8 cellular contexts compared by ENCODE assay signal in genomic region chr22:23716811-23717801, GRCh38. TPM values are rescaled to one million over a fixed set of nuclear protein-coding genes. Genes with fewer than 3 reads are reported as not detected.
A peak's percentile ranks its signal among the peaks of the same experiment; 100 is the strongest.
DNase-seq lines count a peak whose midpoint lies in the region; ATAC-seq and TF ChIP-seq lines count a peak whose summit lies in the region.

No MANE protein-coding gene starts in this region.

- peak overlapping the region; percentile 78 for H3K4me3 Mint-ChIP-seq in GM23338
- H3K4me3 Mint-ChIP-seq in activated naive CD8-positive, alpha-beta T cell treated with anti-CD3 and anti-CD28 coated beads for 36 hours: peak overlapping the region; percentile 78
- H3K4me3 Mint-ChIP-seq in glutamatergic neuron (ENCODE audit: unreplicated experiment): peak overlapping the region; percentile 74

- H3K4me3 ChIP-seq in GM23338 (peak overlapping the region; percentile 92), testis (peak overlapping the region; percentile 76 to 77)

- H3F3A ChIP-seq in GM23338 (replicated peaks; ENCODE audit: low read depth): no peaks in the 10 kb centered on the region

- peak overlapping the region; percentile 78 for H3K27ac Mint-ChIP-seq in GM23338
- peak overlapping the region; percentile 83 for H3K27ac Mint-ChIP-seq in activated naive CD8-positive, alpha-beta T cell treated with anti-CD3 and anti-CD28 coated beads for 36 hours
- H3K27ac Mint-ChIP-seq in glutamatergic neuron (ENCODE audit: unreplicated experiment): peak overlapping the region; percentile 77

- peaks cover 7% of the 10 kb centered on the region; the same call in 1 of the 2 replicates for H3K4me1 ChIP-seq in GM23338 (ENCODE audit: insufficient read depth)
- no peaks in the 10 kb centered on the region for H3K4me1 ChIP-seq in testis

- peaks cover 15% of the 10 kb centered on the region for H3K36me3 Mint-ChIP-seq in GM23338 (ENCODE audit: low read depth)
- H3K36me3 Mint-ChIP-seq in activated naive CD8-positive, alpha-beta T cell treated with anti-CD3 and anti-CD28 coated beads for 36 hours: peaks cover 11% of the 10 kb centered on the region
- H3K36me3 Mint-ChIP-seq in glutamatergic neuron (ENCODE audit: unreplicated experiment): no peaks in the 10 kb centered on the region

- WGBS in testis, 2 donors: 1 to 5% methylated on average over 4 to 63 of the region's 84 CpGs

- no peaks in the 10 kb centered on the region for H3K9me3 ChIP-seq in testis

- peak overlapping the region; percentile 90 for H3K4me2 ChIP-seq in GM23338

- peak; percentile 88 for ATAC-seq in GM23338
- peak; percentile 84 for ATAC-seq in omental fat pad (ENCODE audit: low FRiP score)

- peak; percentile 44 for DNase-seq in DMS153 treated with DMSO at 0.1 percent for 48 hours (lab: John Stamatoyannopoulos, UW; ENCODE audit: unreplicated experiment)
- peak; percentile 96 for DNase-seq in GM23338 (ENCODE audit: low spot score)
- DNase-seq in NAMALWA (ENCODE audit: low spot score): peak; percentile 87
- peak; percentile 79 for DNase-seq in SKM-1 (lab: John Stamatoyannopoulos, UW; ENCODE audit: unreplicated experiment)
- peak; percentile 85 for DNase-seq in activated naive CD8-positive, alpha-beta T cell treated with anti-CD3 and anti-CD28 coated beads for 36 hours
- DNase-seq in glutamatergic neuron: peak; percentile 94
- DNase-seq in omental fat pad (ENCODE audit: low spot score): peak; percentile 62
- DNase-seq in testis: peak; percentile 93

- TF ChIP-seq POLR2A in testis (IDR thresholded peaks at IDR 0.05): peak; percentile 21

- H3K27me3 ChIP-seq in GM23338 (ENCODE audit: insufficient read depth) (no peaks in the 10 kb centered on the region), testis (no peaks in the 10 kb centered on the region)

- TF ChIP-seq CTCF in GM23338 (conservative IDR thresholded peaks at IDR 0.05; ENCODE audit: low read depth in 2 of 2): no peak
- TF ChIP-seq CTCF in glutamatergic neuron (IDR thresholded peaks at IDR 0.05; ENCODE audit: partially characterized antibody, unreplicated experiment): no peak
- no peak for TF ChIP-seq CTCF in omental fat pad (IDR thresholded peaks at IDR 0.05)
- no peak for TF ChIP-seq CTCF in testis (IDR thresholded peaks at IDR 0.05)

- no peaks in the 10 kb centered on the region for H3K9me2 ChIP-seq in GM23338 (ENCODE audit: insufficient read depth)

- H3K9me3 Mint-ChIP-seq in GM23338 (no peaks in the 10 kb centered on the region), glutamatergic neuron (ENCODE audit: unreplicated experiment) (no peaks in the 10 kb centered on the region)
- no peaks in the 10 kb centered on the region for H3K9me3 Mint-ChIP-seq in activated naive CD8-positive, alpha-beta T cell treated with anti-CD3 and anti-CD28 coated beads for 36 hours

- intact Hi-C loops in testis (cut with DNase I; ENCODE audit: low total_unique reads): no loop called here

- peak overlapping the region; percentile 98 for H2AFZ ChIP-seq in GM23338

- peak overlapping the region; percentile 80; the same call in 1 of the 2 replicates for H3K27ac ChIP-seq in GM23338 (ENCODE audit: low read depth)
- H3K27ac ChIP-seq in testis: peak overlapping the region; percentile 40 to 83

- H4K20me1 ChIP-seq in GM23338 (replicated peaks; ENCODE audit: insufficient read depth): no peaks in the 10 kb centered on the region; the same call in 1 of the 2 replicates

- peaks cover 4% of the 10 kb centered on the region; the same call in 2 of the 3 replicates for H3K4me1 Mint-ChIP-seq in GM23338
- peaks cover 19% of the 10 kb centered on the region for H3K4me1 Mint-ChIP-seq in activated naive CD8-positive, alpha-beta T cell treated with anti-CD3 and anti-CD28 coated beads for 36 hours
- H3K4me1 Mint-ChIP-seq in glutamatergic neuron (ENCODE audit: low read depth, unreplicated experiment): no peaks in the 10 kb centered on the region

- peaks cover 10% of the 10 kb centered on the region for H3K79me2 ChIP-seq in GM23338 (replicated peaks; ENCODE audit: insufficient read depth)

- H3K36me3 ChIP-seq in GM23338 (ENCODE audit: insufficient read depth) (peaks cover 8% of the 10 kb centered on the region; the same call in 1 of the 2 replicates), testis (ENCODE audit: low read depth, missing control alignments) (no peaks in the 10 kb centered on the region)

- H3K27me3 Mint-ChIP-seq in GM23338 (ENCODE audit: insufficient read depth, low read depth, poor library complexity) (peaks cover 2% of the 10 kb centered on the region), glutamatergic neuron (ENCODE audit: unreplicated experiment) (peaks cover 2% of the 10 kb centered on the region)
- H3K27me3 Mint-ChIP-seq in activated naive CD8-positive, alpha-beta T cell treated with anti-CD3 and anti-CD28 coated beads for 36 hours: no peaks in the 10 kb centered on the region

TF ChIP-seq in GM23338, 12 proteins besides CTCF, POLR2A, EP300 and RAD21:
- TF ChIP-seq EZH2phosphoT487 (IDR thresholded peaks at IDR 0.05; ENCODE audit: unreplicated experiment): no peak
- TF ChIP-seq CREB1 (CRISPR knock-in tag; IDR thresholded peaks at IDR 0.05; ENCODE audit: low read depth): peak; percentile 97
- peak; percentile 97 for TF ChIP-seq POLR2AphosphoS5 (IDR thresholded peaks at IDR 0.05; ENCODE audit: low read depth)
- TF ChIP-seq ETS1 (IDR thresholded peaks at IDR 0.05): peak; percentile 84; the same call in 1 of the 2 replicates

RNA-seq across cellular contexts. Expression of gene RGL4, which starts 26.3 kb away (rescaled TPM):
- total RNA-seq in GM23338 (2014; rRNA removed; shearing (Covaris generic)): not detected in 2 replicates
- polyA plus RNA-seq in GM23338 (2016; fragmentation: Nextera tagmentation; extraction: Ambion mirVana) (0.07 and 0.16 TPM in 2 replicates), testis (ENCODE audit: insufficient read depth, low read depth, low replicate concordance) (10.1 TPM)
- total RNA-seq in activated naive CD8-positive, alpha-beta T cell treated with anti-CD3 and anti-CD28 coated beads for 36 hours: 10 to 100 TPM; 17.1 to 17.4 TPM
- total RNA-seq in glutamatergic neuron (ENCODE audit: unreplicated experiment) (not detected), omental fat pad (1 to 10 TPM in 2 of 4 donors, under 1 TPM in 1, not detected in 1; 0.38 to 6.9 (median 1.3) TPM), testis (1 to 10 TPM; 5.3 to 8.1 TPM)

RNA-seq across cellular contexts. Expression of gene ZNF70, which starts 33.8 kb away (rescaled TPM):
- total RNA-seq in GM23338 (2014; rRNA removed; shearing (Covaris generic)): 2.6 TPM in 2 replicates
- 0.19 and 0.45 TPM in 2 replicates for polyA plus RNA-seq in GM23338 (2016; fragmentation: Nextera tagmentation; extraction: Ambion mirVana)
- 1 to 10 TPM; 1.9 to 2.4 TPM for total RNA-seq in activated naive CD8-positive, alpha-beta T cell treated with anti-CD3 and anti-CD28 coated beads for 36 hours
- 9.0 TPM for total RNA-seq in glutamatergic neuron (ENCODE audit: unreplicated experiment)
- total RNA-seq in omental fat pad: 1 to 10 TPM; 2.8 to 5.1 (median 4.0) TPM
- total RNA-seq in testis: 1 to 10 TPM; 7.2 to 8.7 TPM
- 2.9 TPM for polyA plus RNA-seq in testis (ENCODE audit: insufficient read depth, low read depth, low replicate concordance)

RNA-seq across cellular contexts. Expression of gene VPREB3, which starts 37.1 kb away (rescaled TPM):
- not detected in 2 replicates for total RNA-seq in GM23338 (2014; rRNA removed; shearing (Covaris generic))
- polyA plus RNA-seq in GM23338 (2016; fragmentation: Nextera tagmentation; extraction: Ambion mirVana): 1.1 and 2.1 TPM in 2 replicates
- total RNA-seq in activated naive CD8-positive, alpha-beta T cell treated with anti-CD3 and anti-CD28 coated beads for 36 hours: under 1 TPM in 1 of 2 experiments, not detected in 1; 0.48 TPM
- total RNA-seq in glutamatergic neuron (ENCODE audit: unreplicated experiment): not detected
- total RNA-seq in omental fat pad: not detected
- under 1 TPM in 1 of 2 donors, not detected in 1; 0.68 TPM for total RNA-seq in testis
- polyA plus RNA-seq in testis (ENCODE audit: insufficient read depth, low read depth, low replicate concordance): 1.2 TPM

RNA-seq across cellular contexts. Expression of gene C22orf15, which starts 45.7 kb away (rescaled TPM):
- 3.6 and 5.7 TPM in 2 replicates for total RNA-seq in GM23338 (2014; rRNA removed; shearing (Covaris generic))
- polyA plus RNA-seq in GM23338 (2016; fragmentation: Nextera tagmentation; extraction: Ambion mirVana) (9.3 and 10.1 TPM in 2 replicates), testis (ENCODE audit: insufficient read depth, low read depth, low replicate concordance) (8.8 TPM)
- total RNA-seq in activated naive CD8-positive, alpha-beta T cell treated with anti-CD3 and anti-CD28 coated beads for 36 hours: under 1 TPM; 0.33 to 0.74 TPM
- total RNA-seq in glutamatergic neuron (ENCODE audit: unreplicated experiment) (not detected), omental fat pad (not detected), testis (1 to 10 TPM in 1 of 2 donors, under 1 TPM in 1; 0.68 to 2.4 TPM)

RNA-seq across cellular contexts. Expression of gene CHCHD10, which starts 50.7 kb away (rescaled TPM):
- total RNA-seq in GM23338 (2014; rRNA removed; shearing (Covaris generic)): 1.2 and 11.4 TPM in 2 replicates
- polyA plus RNA-seq in GM23338 (2016; fragmentation: Nextera tagmentation; extraction: Ambion mirVana) (101 and 113 TPM in 2 replicates), testis (ENCODE audit: insufficient read depth, low read depth, low replicate concordance) (74.8 TPM)
- total RNA-seq in activated naive CD8-positive, alpha-beta T cell treated with anti-CD3 and anti-CD28 coated beads for 36 hours: 100 to 1,000 TPM; 224 to 241 TPM
- total RNA-seq in glutamatergic neuron (ENCODE audit: unreplicated experiment) (35.9 TPM), omental fat pad (10 to 100 TPM; 19.9 to 61.2 (median 31.2) TPM), testis (10 to 100 TPM; 24.0 to 30.2 TPM)

Comparison
In these comparisons a context has a peak if more than half of its experiments do, and no peak if none do; other contexts are left out.
1. Peak in every context shown above with its lines: DNase-seq, ATAC-seq, H3K4me3 ChIP-seq and H3K27ac ChIP-seq.
2. DNase-seq: peak in every context shown above with its lines; median percentile 96 in GM23338; 94 in glutamatergic neuron; 93 in testis; 87 in NAMALWA; 85 in activated naive CD8-positive, alpha-beta T cell treated with anti-CD3 and anti-CD28 coated beads for 36 hours; 79 in SKM-1; 62 in omental fat pad; 44 in DMS153 treated with DMSO at 0.1 percent for 48 hours.